ENCODE assay signal across 7 cellular contexts in genomic region chr11:105719073-105719846, GRCh38.
A peak's percentile ranks its signal among the peaks of the same experiment; 100 is the strongest.
DNase-seq lines count a peak whose midpoint lies in the region; ATAC-seq and TF ChIP-seq lines count a peak whose summit lies in the region.

No MANE protein-coding gene starts in this region.

- no peaks in the 10 kb centered on the region for H3K27me3 ChIP-seq in right atrium auricular region

- H3K27ac ChIP-seq in right atrium auricular region, result no peak overlapping the region

- no peaks in the 10 kb centered on the region for H3K4me1 ChIP-seq in right atrium auricular region

- no peaks in the 10 kb centered on the region for H3K36me3 ChIP-seq in right atrium auricular region

- H3K9me3 ChIP-seq in right atrium auricular region, result no peaks in the 10 kb centered on the region

- peak; percentile 70 for ATAC-seq in GM19372 (IDR thresholded peaks at IDR 0.05; ENCODE audit: low read depth, unreplicated experiment)
- ATAC-seq in HG03045 (IDR thresholded peaks at IDR 0.05; ENCODE audit: unreplicated experiment), result peak; percentile 96

- no peak for TF ChIP-seq CTCF in right atrium auricular region (IDR thresholded peaks at IDR 0.05)

- peak; percentile 61 for DNase-seq in NCI-H748 treated with DMSO at 0.1 percent for 48 hours (lab: John Stamatoyannopoulos, UW)
- peak; percentile 5 for DNase-seq in left kidney (ENCODE audit: low read depth, low spot score)
- DNase-seq in epidermal melanocyte (ENCODE audit: insufficient read length, low spot score), result no peak
- no peak for DNase-seq in right atrium auricular region (ENCODE audit: low spot score)
- no peak for DNase-seq in HUDEP-2 (lab: John Stamatoyannopoulos, UW; ENCODE audit: unreplicated experiment in 76 of 76)

- H3K4me3 ChIP-seq in right atrium auricular region, result no peak overlapping the region

Comparison
In these comparisons a context has a peak if more than half of its experiments do, and no peak if none do; other contexts are left out.
1. DNase-seq: peak in NCI-H748 treated with DMSO at 0.1 percent for 48 hours (single experiment) and left kidney (single experiment); none in epidermal melanocyte (single experiment), right atrium auricular region (single experiment) and HUDEP-2 (0 of 76).